In the genomic region with DNA sequence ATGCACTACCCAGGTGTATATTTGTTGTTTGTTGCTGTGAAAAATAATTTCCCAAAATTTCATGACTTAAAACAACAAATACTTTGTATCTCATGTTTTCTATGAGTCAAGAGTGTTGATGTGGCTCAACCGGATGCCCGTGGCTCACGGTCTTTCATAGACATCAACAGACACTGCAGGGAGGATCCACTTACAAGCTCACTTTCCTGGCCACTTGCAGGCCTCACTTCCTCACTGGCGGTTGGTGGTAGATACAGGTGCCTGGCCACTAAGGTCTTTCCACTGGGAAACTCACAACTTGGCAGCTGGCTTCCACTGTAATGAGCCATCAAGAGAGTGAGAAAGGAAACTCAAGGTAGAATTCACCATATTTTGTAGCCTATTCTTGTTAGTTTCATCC, we compare ENCODE assay signal across 11 cellular contexts.
DNase-seq lines count a peak whose midpoint lies in the region; ATAC-seq and TF ChIP-seq lines count a peak whose summit lies in the region.
"Had no signal": no experiment of that assay in that cellular context is flagged by ENCODE, and none has a peak within 500 bp of the region (broad histone marks: within the 10 kb centered on the region; RNA-seq: fewer than 3 reads in every experiment).

No MANE protein-coding gene starts in this region.

- H3K27ac ChIP-seq in RWPE2 (ENCODE audit: poor library complexity, severe bottlenecking) (peak overlapping the region; percentile 99), endodermal cell (ENCODE audit: low read depth, low read length) (no peak overlapping the region)
- H3K27ac ChIP-seq: adrenal gland had no signal

- peaks cover 6% of the 10 kb centered on the region for H3K36me3 Mint-ChIP-seq in natural killer cell
- no peaks in the 10 kb centered on the region for H3K36me3 Mint-ChIP-seq in endodermal cell (ENCODE audit: low read depth)

- 95 to 100% methylated on average over 1 to 4 of the region's 4 CpGs for WGBS in endodermal cell (ENCODE audit: insufficient coverage in 1 of 2, insufficient read length in 1 of 2), 2 experiments

- POLR2A ChIA-PET in GM10248 (lab: Yijun Ruan, JAX) = no interaction called here

- no peak overlapping the region for H3K9ac ChIP-seq in endodermal cell (ENCODE audit: extremely low read depth, low read length, poor library complexity, severe bottlenecking)

- DNase-seq in RWPE2 (ENCODE audit: low spot score) (no peak), natural killer cell (no peak), mesenteric fat pad (ENCODE audit: low spot score) (no peak), endodermal cell (no peak), GM10248 (ENCODE audit: extremely low spot score) (no peak), globus pallidus (ENCODE audit: low spot score) (no peak)
- DNase-seq: activated CD8-positive, alpha-beta T cell treated with anti-CD3 and anti-CD28 coated beads for 36 hours; SHP77 had no signal

- H3K27ac Mint-ChIP-seq in natural killer cell (no peak overlapping the region), endodermal cell (no peak overlapping the region)
- H3K27ac Mint-ChIP-seq: activated CD8-positive, alpha-beta T cell treated with anti-CD3 and anti-CD28 coated beads for 36 hours had no signal

- intact Hi-C loops in natural killer cell (cut with micrococcal nuclease) = no loop called here

- H3K27me3 Mint-ChIP-seq in natural killer cell (ENCODE audit: low read depth in 2 of 2) (no peaks in the 10 kb centered on the region), endodermal cell (ENCODE audit: insufficient read depth) (no peaks in the 10 kb centered on the region)

- CTCF ChIA-PET in GM10248 (lab: Yijun Ruan, JAX) = interaction anchor here (0.9 to 1.5 kb wide), 2 partner anchors 14 to 101 kb away, joined by 3 read pairs; no protein-coding TSS in a partner anchor

- peak; percentile 37 for ATAC-seq in GM18508 (IDR thresholded peaks at IDR 0.05; ENCODE audit: insufficient read depth, unreplicated experiment)
- peak; percentile 52 for ATAC-seq in HG03060 (IDR thresholded peaks at IDR 0.05; ENCODE audit: low read depth, unreplicated experiment)
- ATAC-seq in RWPE2 (ENCODE audit: low read depth) = no peak
- peak in 2 of 3 donors; percentile 29 to 81 for ATAC-seq in natural killer cell
- ATAC-seq: activated CD8-positive, alpha-beta T cell treated with anti-CD3 and anti-CD28 coated beads for 36 hours had no signal

- H3K36me3 ChIP-seq in RWPE2 (ENCODE audit: low read depth) (no peaks in the 10 kb centered on the region), endodermal cell (ENCODE audit: control insufficient read depth, insufficient read depth, low read length) (no peaks in the 10 kb centered on the region)
- H3K36me3 ChIP-seq: adrenal gland had no signal

- H3K4me3 ChIP-seq in RWPE2 (ENCODE audit: severe bottlenecking) (no peak overlapping the region), endodermal cell (ENCODE audit: low read length) (no peak overlapping the region)
- H3K4me3 ChIP-seq: adrenal gland had no signal

- no peaks in the 10 kb centered on the region for H3K27me3 ChIP-seq in RWPE2 (ENCODE audit: insufficient read depth, poor library complexity, severe bottlenecking)
- H3K27me3 ChIP-seq in endodermal cell (ENCODE audit: control insufficient read depth, insufficient read depth, low read length, poor library complexity, severe bottlenecking) = no peaks in the 10 kb centered on the region
- H3K27me3 ChIP-seq: adrenal gland had no signal

- H3K4me1 Mint-ChIP-seq in natural killer cell = no peaks in the 10 kb centered on the region
- H3K4me1 Mint-ChIP-seq in endodermal cell = peaks cover 14% of the 10 kb centered on the region

- no peak overlapping the region for H3K4me3 Mint-ChIP-seq in natural killer cell
- no peak overlapping the region for H3K4me3 Mint-ChIP-seq in endodermal cell
- H3K4me3 Mint-ChIP-seq: activated CD8-positive, alpha-beta T cell treated with anti-CD3 and anti-CD28 coated beads for 36 hours had no signal

- H3K9me3 Mint-ChIP-seq in natural killer cell = peaks cover 14 to 15% of the 10 kb centered on the region in 2 donors
- H3K9me3 Mint-ChIP-seq in endodermal cell = no peaks in the 10 kb centered on the region
- H3K9me3 Mint-ChIP-seq: activated CD8-positive, alpha-beta T cell treated with anti-CD3 and anti-CD28 coated beads for 36 hours had no signal

- TF ChIP-seq CTCF in RWPE2 (IDR thresholded peaks at IDR 0.05; ENCODE audit: poor library complexity, severe bottlenecking) (no peak), natural killer cell (IDR thresholded peaks at IDR 0.05) (no peak), endodermal cell (conservative IDR thresholded peaks at IDR 0.05) (no peak), GM10248 (IDR thresholded peaks at IDR 0.05; ENCODE audit: control extremely low read depth, extremely low read depth, low read depth, missing control alignments) (no peak)

- no peaks in the 10 kb centered on the region for H3K9me3 ChIP-seq in RWPE2 (ENCODE audit: severe bottlenecking)
- H3K9me3 ChIP-seq in endodermal cell (ENCODE audit: control insufficient read depth, low read length) = no peaks in the 10 kb centered on the region
- H3K9me3 ChIP-seq: adrenal gland had no signal

- H3K4me1 ChIP-seq in RWPE2 (ENCODE audit: insufficient read depth, poor library complexity, severe bottlenecking) = peaks cover 24% of the 10 kb centered on the region
- peaks cover 8% of the 10 kb centered on the region for H3K4me1 ChIP-seq in endodermal cell (ENCODE audit: control insufficient read depth, insufficient read depth, low read length)
- H3K4me1 ChIP-seq: adrenal gland had no signal
